2 cellular contexts compared by ENCODE assay signal in genomic region chr5:52848688-52849087, GRCh38.
A peak's percentile ranks its signal among the peaks of the same experiment; 100 is the strongest.
DNase-seq lines count a peak whose midpoint lies in the region; ATAC-seq, FAIRE-seq and TF ChIP-seq lines count a peak whose summit lies in the region.
"Not testable (repeated sequence)": the region's sequence is repeated elsewhere in the genome, so short reads cannot be mapped to it uniquely, and the experiment has no call there.

No MANE protein-coding gene starts in this region.

- not testable (repeated sequence) for H3K27ac ChIP-seq in HEK293 (ENCODE audit: extremely low read depth, low read depth, low read length); K562 (ENCODE audit: extremely low read depth, low read depth, low read length)

- not testable (repeated sequence) for TF ChIP-seq RAD21 in K562 (CRISPR knock-in tag; conservative IDR thresholded peaks at IDR 0.05 in 1 of 2, IDR thresholded peaks at IDR 0.05 in 1 of 2)

- not testable (repeated sequence) for H3K9me3 ChIP-seq in HEK293 (ENCODE audit: control insufficient read depth, insufficient read depth, low read depth, low read length); K562 (replicated peaks; ENCODE audit: control insufficient read depth, insufficient read depth, low read depth, low read length)

- H4K20me1 ChIP-seq in K562 (replicated peaks; ENCODE audit: control insufficient read depth, insufficient read depth, low read length): not testable (repeated sequence)

- intact Hi-C loops in K562 (cut with micrococcal nuclease): not testable (repeated sequence)

- H3K4me2 ChIP-seq in K562 (ENCODE audit: insufficient read depth, low read length): not testable (repeated sequence)

- H3K36me3 ChIP-seq in HEK293 (ENCODE audit: control insufficient read depth in 2 of 2, insufficient read depth in 1 of 2, low read length in 2 of 2); K562 (ENCODE audit: control insufficient read depth, insufficient read depth, low read length): not testable (repeated sequence)

- not testable (repeated sequence) for TF ChIP-seq CTCF in HEK293 (tag by site-specific recombination; IDR thresholded peaks at IDR 0.05); K562 (IDR thresholded peaks at IDR 0.05 in 2 of 3, conservative IDR thresholded peaks at IDR 0.05 in 1 of 3; ENCODE audit: insufficient read depth in 2 of 3, low read depth in 1 of 3, low read length in 3 of 3)

- POLR2A ChIA-PET in HEK293 (lab: Yijun Ruan, JAX); K562 (lab: Yijun Ruan, JAX): not testable (repeated sequence)

- not testable (repeated sequence) for H3K9ac ChIP-seq in K562 (ENCODE audit: insufficient read depth in 1 of 2, low read depth in 2 of 2, low read length in 2 of 2)

- H3K27me3 ChIP-seq in K562 (ENCODE audit: control insufficient read depth in 2 of 2, insufficient read depth in 2 of 2, low read length in 2 of 2): not testable (repeated sequence)

- ATAC-seq in K562: not testable (repeated sequence)

- not testable (repeated sequence) for H2AFZ ChIP-seq in K562 (ENCODE audit: low read depth, low read length)

- TF ChIP-seq POLR2A in K562 (conservative IDR thresholded peaks at IDR 0.05): not testable (repeated sequence)

- FAIRE-seq in K562 (lab: Jason Lieb, UNC): not testable (repeated sequence)

- in situ Hi-C loops in K562 (cut with MboI): not testable (repeated sequence)

- H3K9me1 ChIP-seq in K562 (ENCODE audit: control insufficient read depth, insufficient read depth, low read length): not testable (repeated sequence)

- not testable (repeated sequence) for H3K4me1 ChIP-seq in HEK293 (ENCODE audit: control insufficient read depth, insufficient read depth, low read length); K562 (replicated peaks in 1 of 2; ENCODE audit: control insufficient read depth in 2 of 2, insufficient read depth in 2 of 2, low read length in 2 of 2)

- H3K4me3 ChIP-seq in HEK293 (ENCODE audit: low read depth, low read length); K562: not testable (repeated sequence)

- CTCF ChIA-PET in HEK293 (lab: Yijun Ruan, JAX); K562 (lab: Yijun Ruan, JAX; ENCODE audit: low intra/inter-chr PET ratio): not testable (repeated sequence)

- DNase-seq in K562 (ENCODE audit: extremely low read depth in 1 of 4, low spot score in 3 of 4): not testable (repeated sequence)

- not testable (repeated sequence) for BruUV-seq in K562 (replicated peaks; lab: Mats Ljungman, UMichigan)

- not testable (repeated sequence) for TF ChIP-seq EP300 in K562 (IDR thresholded peaks at IDR 0.05; ENCODE audit: low read length)

- WGBS in K562 (ENCODE audit: insufficient coverage, low coverage, missing lambda C conversion rate): 0% methylated on average over 2 of the region's 5 CpGs

- H3K79me2 ChIP-seq in K562 (ENCODE audit: control insufficient read depth, insufficient read depth, low read length): not testable (repeated sequence)

TF ChIP-seq in HEK293, 187 proteins besides CTCF, POLR2A, EP300 and RAD21:
- TF ChIP-seq ZNF280D (tag by site-specific recombination; IDR thresholded peaks at IDR 0.05) (0 out of 2 replicates have a peak, but pooled peaks have one; percentile 62), ZNF146 (tag by site-specific recombination; IDR thresholded peaks at IDR 0.05) (peak; percentile 74)

TF ChIP-seq in K562, 482 proteins besides CTCF, POLR2A, EP300 and RAD21:
- peak; percentile 11 for TF ChIP-seq ZNF146 (CRISPR knock-in tag; IDR thresholded peaks at IDR 0.05; ENCODE audit: unreplicated experiment)
TF ChIP-seq in K562: peak in this region for 1; not testable (repeated sequence) for 481.
